Comparison of ENCODE assay signal across 8 cellular contexts in genomic region chr3:55486101-55486856, GRCh38. TPM values are rescaled to one million over a fixed set of nuclear protein-coding genes. Genes with fewer than 3 reads are reported as not detected.
A peak's percentile ranks its signal among the peaks of the same experiment; 100 is the strongest.
DNase-seq lines count a peak whose midpoint lies in the region; ATAC-seq, FAIRE-seq and TF ChIP-seq lines count a peak whose summit lies in the region.

No MANE protein-coding gene starts in this region.

- TF ChIP-seq POLR2A in erythroblast (IDR thresholded peaks at IDR 0.05; ENCODE audit: low read length) = no peak

- H3K36me3 Mint-ChIP-seq in CD4-positive, alpha-beta memory T cell = peaks cover 0 to 5% of the 10 kb centered on the region in 2 donors

- no peaks in the 10 kb centered on the region for H3K36me3 ChIP-seq in CD4-positive, alpha-beta memory T cell (ENCODE audit: insufficient read depth, low read length)
- no peaks in the 10 kb centered on the region for H3K36me3 ChIP-seq in brain microvascular endothelial cell (replicated peaks)

- H3K4me3 ChIP-seq in CD4-positive, alpha-beta memory T cell (ENCODE audit: low read length in 2 of 2) = no peak overlapping the region
- H3K4me3 ChIP-seq in LNCaP clone FGC (ENCODE audit: low read depth, low read length) (peak overlapping the region; percentile 72), brain microvascular endothelial cell (ENCODE audit: low read depth, low read length) (peak overlapping the region; percentile 90)

- intact Hi-C loops in CD4-positive, alpha-beta memory T cell (cut with micrococcal nuclease) = no loop called here

- H3K4me1 Mint-ChIP-seq in CD4-positive, alpha-beta memory T cell = peaks cover 10 to 39% (median 12%) of the 10 kb centered on the region in 4 donors

- in situ Hi-C loops in brain microvascular endothelial cell (cut with HindIII; ENCODE audit: low pct_ligation_motif_present, low sequenced_read_pairs) = loop anchor here (25.0 kb wide), 4 partner anchors 226 to 624 kb away; no protein-coding TSS in a partner anchor

- DNase-seq in CD4-positive, alpha-beta memory T cell = no peak
- DNase-seq in LNCaP clone FGC (ENCODE audit: low read depth) (no peak), brain microvascular endothelial cell (peak; percentile 78), kidney glomerular epithelial cell (lab: John Stamatoyannopoulos, UW) (peak; percentile 53), substantia nigra (lab: John Stamatoyannopoulos, UW) (peak in 26 of 49 donors; percentile 13 to 64 (median 39)), erythroblast (lab: John Stamatoyannopoulos, UW) (no peak), RCC 7860 (ENCODE audit: low spot score) (no peak)

- H3K9me3 Mint-ChIP-seq in CD4-positive, alpha-beta memory T cell = peaks cover 0 to 17% (median 2%) of the 10 kb centered on the region in 8 donors

- peaks cover 20% of the 10 kb centered on the region for H3K27me3 ChIP-seq in CD4-positive, alpha-beta memory T cell (ENCODE audit: insufficient read depth, low read length)
- H3K27me3 ChIP-seq in brain microvascular endothelial cell (replicated peaks) = no peaks in the 10 kb centered on the region

- H3K27ac Mint-ChIP-seq in CD4-positive, alpha-beta memory T cell = no peak overlapping the region

- no peaks in the 10 kb centered on the region for H3K9me3 ChIP-seq in CD4-positive, alpha-beta memory T cell (ENCODE audit: control insufficient read depth in 1 of 2, low read length in 2 of 2)

- POLR2A ChIA-PET in CD4-positive, alpha-beta memory T cell (lab: Charles Lee; ENCODE audit: partially characterized antibody) = no interaction called here

- CTCF ChIA-PET in CD4-positive, alpha-beta memory T cell (lab: Charles Lee; ENCODE audit: partially characterized antibody) = no interaction called here

- no peak for ATAC-seq in GM18861 (IDR thresholded peaks at IDR 0.05; ENCODE audit: unreplicated experiment)

- TF ChIP-seq CTCF in LNCaP clone FGC (IDR thresholded peaks at IDR 0.05; ENCODE audit: control insufficient read depth, extremely low read depth, insufficient read depth) = no peak
- no peak for TF ChIP-seq CTCF in brain microvascular endothelial cell (IDR thresholded peaks at IDR 0.05; ENCODE audit: low read depth, low read length, missing control alignments)

- FAIRE-seq in RCC 7860 (lab: Jason Lieb, UNC) = no peak

- H3K27ac ChIP-seq in CD4-positive, alpha-beta memory T cell (ENCODE audit: low read depth, low read length) = no peak overlapping the region
- H3K27ac ChIP-seq in brain microvascular endothelial cell (peak overlapping the region; percentile 90), substantia nigra (ENCODE audit: low read depth, low read length, poor library complexity, severe bottlenecking) (peak overlapping the region; percentile 51)

- H3K4me3 Mint-ChIP-seq in CD4-positive, alpha-beta memory T cell = peak overlapping the region in 5 of 8 donors; percentile 10 to 69 (median 35)

- H3K27me3 Mint-ChIP-seq in CD4-positive, alpha-beta memory T cell = peaks cover 47 to 54% of the 10 kb centered on the region in 2 donors

- no peaks in the 10 kb centered on the region for H3K4me1 ChIP-seq in CD4-positive, alpha-beta memory T cell (ENCODE audit: insufficient read depth, low read length)

RNA-seq across cellular contexts. Expression of gene WNT5A, which starts 0.8 kb away (rescaled TPM):
- under 1 TPM in 1 of 2 experiments, not detected in 1; 0.06 TPM for total RNA-seq in CD4-positive, alpha-beta memory T cell
- not detected for polyA plus RNA-seq in CD4-positive, alpha-beta memory T cell

Comparison
In these comparisons a context has a peak if more than half of its experiments do, and no peak if none do; other contexts are left out.
1. DNase-seq: peak in brain microvascular endothelial cell (single experiment), kidney glomerular epithelial cell (single experiment) and substantia nigra (26 of 49); none in CD4-positive, alpha-beta memory T cell (0 of 5), LNCaP clone FGC (single experiment), erythroblast (0 of 2) and RCC 7860 (single experiment).
2. H3K4me3 ChIP-seq: peak in LNCaP clone FGC (single experiment) and brain microvascular endothelial cell (single experiment); none in CD4-positive, alpha-beta memory T cell (0 of 2).